In the genomic region with DNA sequence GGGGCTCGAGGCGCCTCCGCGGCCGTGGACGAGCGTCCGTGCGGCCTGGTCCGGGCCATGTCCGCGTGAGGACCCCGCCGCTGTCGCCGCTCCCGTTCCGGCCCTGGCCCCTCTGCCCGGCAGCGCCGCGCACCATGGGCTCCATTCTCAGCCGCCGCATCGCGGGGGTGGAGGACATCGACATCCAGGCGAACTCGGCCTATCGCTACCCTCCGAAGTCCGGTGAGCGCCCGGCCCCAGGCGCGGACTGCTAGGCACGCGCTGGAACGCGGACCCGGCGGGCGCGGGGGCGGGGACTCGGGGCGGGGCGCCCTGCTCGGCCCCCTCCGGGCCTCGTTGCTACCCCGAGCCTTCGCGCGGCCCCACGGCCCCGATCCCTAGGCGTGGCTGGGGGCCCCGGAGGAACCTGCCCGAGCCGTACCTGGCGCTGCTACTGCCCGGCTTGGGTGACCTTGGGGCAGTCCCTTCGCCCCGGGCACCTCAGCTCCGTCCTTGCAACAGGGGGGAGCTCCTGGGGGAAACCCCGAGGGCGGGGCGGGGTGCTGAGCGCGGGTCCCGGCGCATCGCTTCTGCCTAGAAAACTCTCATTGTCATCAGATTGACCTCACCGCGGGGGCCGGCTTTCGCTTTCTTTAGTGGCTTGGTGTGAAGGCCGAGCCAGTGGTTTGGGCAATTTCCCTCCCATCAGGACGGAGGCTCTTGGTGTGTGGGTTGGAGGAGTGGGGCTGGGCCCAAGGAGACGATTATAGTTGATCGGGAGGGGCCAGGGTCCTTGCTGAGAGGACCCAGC, we compare ENCODE assay signal across 1 cellular context.
TF ChIP-seq lines count a peak whose summit lies in the region.

No MANE protein-coding gene starts in this region.

TF ChIP-seq in HepG2, 621 proteins besides CTCF, POLR2A, EP300 and RAD21 (continued from another document and continues in another):
- TF ChIP-seq FOXP4 (CRISPR knock-in tag; IDR thresholded peaks at IDR 0.05) = 0 out of 2 replicates have a peak, but pooled peaks have one; percentile 3
- no peak for TF ChIP-seq ELF3 (CRISPR knock-in tag; IDR thresholded peaks at IDR 0.05)
- TF ChIP-seq NFE2L2 (IDR thresholded peaks at IDR 0.05; ENCODE audit: low read length) = no peak
- TF ChIP-seq ZNF552 (CRISPR knock-in tag; IDR thresholded peaks at IDR 0.05; ENCODE audit: borderline replicate concordance) = no peak
- no peak for TF ChIP-seq ZNF513 (CRISPR knock-in tag; conservative IDR thresholded peaks at IDR 0.05)
- TF ChIP-seq ZSCAN20 (CRISPR knock-in tag; IDR thresholded peaks at IDR 0.05; ENCODE audit: borderline replicate concordance) = peak; percentile 91; the same call in 1 of the 2 replicates
- TF ChIP-seq ZNF782 (CRISPR knock-in tag; IDR thresholded peaks at IDR 0.05; ENCODE audit: borderline replicate concordance) = 0 out of 2 replicates have a peak, but pooled peaks have one; percentile 74
- no peak for TF ChIP-seq ZNF281 (CRISPR knock-in tag; IDR thresholded peaks at IDR 0.05; ENCODE audit: borderline replicate concordance)
- TF ChIP-seq PRMT3 (CRISPR knock-in tag; IDR thresholded peaks at IDR 0.05; ENCODE audit: borderline replicate concordance, low read depth) = no peak
- no peak for TF ChIP-seq MTA3 (CRISPR knock-in tag; IDR thresholded peaks at IDR 0.05)
- no peak for TF ChIP-seq RFXANK (CRISPR knock-in tag; IDR thresholded peaks at IDR 0.05)
- no peak for TF ChIP-seq HNRNPK (IDR thresholded peaks at IDR 0.05; ENCODE audit: low read depth, low read length, poor library complexity, severe bottlenecking)
- TF ChIP-seq ZNF326 (CRISPR knock-in tag; IDR thresholded peaks at IDR 0.05; ENCODE audit: borderline replicate concordance) = no peak
- no peak; the same call in 1 of the 2 replicates for TF ChIP-seq DR1 (CRISPR knock-in tag; IDR thresholded peaks at IDR 0.05)
- peak; percentile 34; the same call in 1 of the 2 replicates for TF ChIP-seq KDM5A (IDR thresholded peaks at IDR 0.05; ENCODE audit: borderline replicate concordance, low read length)
- TF ChIP-seq ZNF207 (IDR thresholded peaks at IDR 0.05; ENCODE audit: borderline replicate concordance) = no peak
- peak; percentile 9; the same call in 1 of the 2 replicates for TF ChIP-seq ZNF83 (CRISPR knock-in tag; IDR thresholded peaks at IDR 0.05; ENCODE audit: borderline replicate concordance)
- no peak for TF ChIP-seq ZNF800 (CRISPR knock-in tag; IDR thresholded peaks at IDR 0.05)
- TF ChIP-seq MED13 (CRISPR knock-in tag; IDR thresholded peaks at IDR 0.05) = no peak
- TF ChIP-seq NCOA5 (CRISPR knock-in tag; IDR thresholded peaks at IDR 0.05) = no peak
- TF ChIP-seq, protein P1, sequence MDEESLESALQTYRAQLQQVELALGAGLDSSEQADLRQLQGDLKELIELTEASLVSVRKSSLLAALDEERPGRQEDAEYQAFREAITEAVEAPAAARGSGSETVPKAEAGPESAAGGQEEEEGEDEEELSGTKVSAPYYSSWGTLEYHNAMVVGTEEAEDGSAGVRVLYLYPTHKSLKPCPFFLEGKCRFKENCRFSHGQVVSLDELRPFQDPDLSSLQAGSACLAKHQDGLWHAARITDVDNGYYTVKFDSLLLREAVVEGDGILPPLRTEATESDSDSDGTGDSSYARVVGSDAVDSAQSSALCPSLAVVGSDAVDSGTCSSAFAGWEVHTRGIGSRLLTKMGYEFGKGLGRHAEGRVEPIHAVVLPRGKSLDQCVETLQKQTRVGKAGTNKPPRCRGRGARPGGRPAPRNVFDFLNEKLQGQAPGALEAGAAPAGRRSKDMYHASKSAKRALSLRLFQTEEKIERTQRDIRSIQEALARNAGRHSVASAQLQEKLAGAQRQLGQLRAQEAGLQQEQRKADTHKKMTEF (CRISPR knock-in tag; IDR thresholded peaks at IDR 0.05) = no peak
- no peak for TF ChIP-seq RFX1 (IDR thresholded peaks at IDR 0.05)
- no peak for TF ChIP-seq ZNF33A (CRISPR knock-in tag; IDR thresholded peaks at IDR 0.05; ENCODE audit: borderline replicate concordance)
- no peak for TF ChIP-seq HNRNPH1 (optimal IDR thresholded peaks at IDR 0.05; ENCODE audit: low read depth, low read length)
- TF ChIP-seq, protein P2, sequence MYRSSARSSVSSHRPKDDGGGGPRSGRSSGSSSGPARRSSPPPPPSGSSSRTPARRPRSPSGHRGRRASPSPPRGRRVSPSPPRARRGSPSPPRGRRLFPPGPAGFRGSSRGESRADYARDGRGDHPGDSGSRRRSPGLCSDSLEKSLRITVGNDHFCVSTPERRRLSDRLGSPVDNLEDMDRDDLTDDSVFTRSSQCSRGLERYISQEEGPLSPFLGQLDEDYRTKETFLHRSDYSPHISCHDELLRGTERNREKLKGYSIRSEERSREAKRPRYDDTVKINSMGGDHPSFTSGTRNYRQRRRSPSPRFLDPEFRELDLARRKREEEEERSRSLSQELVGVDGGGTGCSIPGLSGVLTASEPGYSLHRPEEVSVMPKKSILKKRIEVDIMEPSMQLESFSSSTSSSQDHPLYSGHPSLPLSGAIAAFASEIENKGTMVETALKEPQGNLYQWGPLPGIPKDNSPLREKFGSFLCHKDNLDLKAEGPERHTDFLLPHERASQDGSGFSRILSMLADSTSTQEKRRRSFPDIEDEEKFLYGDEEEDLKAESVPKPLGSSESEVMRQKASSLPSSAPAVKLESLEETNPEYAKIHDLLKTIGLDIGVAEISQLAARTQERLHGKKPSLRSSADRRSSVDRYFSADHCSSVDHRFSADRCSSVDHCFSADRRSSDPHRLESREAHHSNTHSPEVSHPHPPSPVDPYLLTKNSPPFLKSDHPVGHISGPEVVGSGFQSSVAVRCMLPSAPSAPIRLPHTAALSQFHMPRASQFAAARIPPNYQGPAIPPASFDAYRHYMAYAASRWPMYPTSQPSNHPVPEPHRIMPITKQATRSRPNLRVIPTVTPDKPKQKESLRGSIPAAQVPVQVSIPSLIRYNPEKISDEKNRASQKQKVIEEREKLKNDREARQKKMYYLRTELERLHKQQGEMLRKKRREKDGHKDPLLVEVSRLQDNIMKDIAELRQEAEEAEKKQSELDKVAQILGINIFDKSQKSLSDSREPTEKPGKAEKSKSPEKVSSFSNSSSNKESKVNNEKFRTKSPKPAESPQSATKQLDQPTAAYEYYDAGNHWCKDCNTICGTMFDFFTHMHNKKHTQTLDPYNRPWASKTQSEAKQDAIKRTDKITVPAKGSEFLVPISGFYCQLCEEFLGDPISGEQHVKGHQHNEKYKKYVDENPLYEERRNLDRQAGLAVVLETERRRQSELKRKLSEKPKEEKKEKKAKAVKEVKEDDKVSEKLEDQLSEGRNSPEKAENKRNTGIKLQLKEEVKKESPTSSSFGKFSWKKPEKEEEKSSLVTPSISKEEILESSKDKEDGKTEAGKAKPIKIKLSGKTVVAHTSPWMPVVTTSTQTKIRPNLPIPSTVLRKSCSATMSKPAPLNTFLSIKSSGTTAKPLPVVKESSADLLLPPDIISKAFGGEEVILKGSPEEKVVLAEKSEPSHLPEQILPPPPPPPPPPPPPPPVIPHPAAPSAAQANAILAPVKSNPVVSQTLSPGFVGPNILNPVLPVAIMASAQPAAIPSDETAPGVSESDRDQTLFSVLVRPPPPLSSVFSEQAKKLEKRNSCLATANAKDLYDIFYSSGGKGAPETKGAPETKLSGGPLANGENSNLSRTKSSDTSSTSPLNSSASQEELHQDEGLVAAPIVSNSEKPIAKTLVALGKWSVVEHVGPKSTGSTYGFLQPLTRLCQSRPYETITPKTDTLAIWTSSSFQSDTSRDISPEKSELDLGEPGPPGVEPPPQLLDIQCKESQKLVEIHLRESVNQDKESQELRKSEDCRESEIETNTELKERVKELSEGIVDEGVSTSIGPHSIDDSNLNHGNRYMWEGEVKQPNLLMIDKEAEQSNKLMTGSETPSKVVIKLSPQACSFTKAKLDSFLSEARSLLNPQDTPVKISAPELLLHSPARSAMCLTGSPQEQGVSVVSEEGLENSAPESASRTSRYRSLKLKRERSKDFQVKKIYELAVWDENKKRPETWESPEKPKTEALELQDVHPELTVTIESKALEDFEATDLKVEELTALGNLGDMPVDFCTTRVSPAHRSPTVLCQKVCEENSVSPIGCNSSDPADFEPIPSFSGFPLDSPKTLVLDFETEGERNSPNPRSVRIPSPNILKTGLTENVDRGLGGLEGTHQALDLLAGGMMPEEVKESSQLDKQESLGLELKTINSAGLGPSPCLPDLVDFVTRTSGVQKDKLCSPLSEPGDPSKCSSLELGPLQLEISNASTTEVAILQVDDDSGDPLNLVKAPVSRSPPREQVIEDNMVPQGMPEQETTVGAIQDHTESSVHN (CRISPR knock-in tag; IDR thresholded peaks at IDR 0.05) = no peak
- no peak for TF ChIP-seq ARID2 (CRISPR knock-in tag; IDR thresholded peaks at IDR 0.05; ENCODE audit: borderline replicate concordance)
- TF ChIP-seq ZNF383 (CRISPR knock-in tag; IDR thresholded peaks at IDR 0.05; ENCODE audit: borderline replicate concordance) = no peak
- TF ChIP-seq ZNF788 (CRISPR knock-in tag; IDR thresholded peaks at IDR 0.05; ENCODE audit: borderline replicate concordance) = no peak; the same call in 1 of the 2 replicates
- TF ChIP-seq, protein P3, sequence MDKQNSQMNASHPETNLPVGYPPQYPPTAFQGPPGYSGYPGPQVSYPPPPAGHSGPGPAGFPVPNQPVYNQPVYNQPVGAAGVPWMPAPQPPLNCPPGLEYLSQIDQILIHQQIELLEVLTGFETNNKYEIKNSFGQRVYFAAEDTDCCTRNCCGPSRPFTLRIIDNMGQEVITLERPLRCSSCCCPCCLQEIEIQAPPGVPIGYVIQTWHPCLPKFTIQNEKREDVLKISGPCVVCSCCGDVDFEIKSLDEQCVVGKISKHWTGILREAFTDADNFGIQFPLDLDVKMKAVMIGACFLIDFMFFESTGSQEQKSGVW (CRISPR knock-in tag; IDR thresholded peaks at IDR 0.05; ENCODE audit: borderline replicate concordance) = no peak
- peak; percentile 40; the same call in 1 of the 2 replicates for TF ChIP-seq HBP1 (CRISPR knock-in tag; IDR thresholded peaks at IDR 0.05; ENCODE audit: low read depth)
- TF ChIP-seq TBX3 (IDR thresholded peaks at IDR 0.05; ENCODE audit: borderline replicate concordance) = no peak
- no peak for TF ChIP-seq GLI4 (CRISPR knock-in tag; IDR thresholded peaks at IDR 0.05; ENCODE audit: borderline replicate concordance)
- no peak for TF ChIP-seq FOXM1 (CRISPR knock-in tag; IDR thresholded peaks at IDR 0.05)
- TF ChIP-seq JUND (CRISPR knock-in tag; IDR thresholded peaks at IDR 0.05) = peak; percentile 40; the same call in 1 of the 2 replicates
